10 cellular contexts compared by ENCODE assay signal in genomic region chr11:130671801-130672700, GRCh38.
DNase-seq lines count a peak whose midpoint lies in the region; ATAC-seq and TF ChIP-seq lines count a peak whose summit lies in the region.
"Had no signal": no experiment of that assay in that cellular context is flagged by ENCODE, and none has a peak within 500 bp of the region (broad histone marks: within the 10 kb centered on the region; RNA-seq: fewer than 3 reads in every experiment).

No MANE protein-coding gene starts in this region.

- H3K9me3 Mint-ChIP-seq in glutamatergic neuron (ENCODE audit: unreplicated experiment) (peaks cover 3% of the 10 kb centered on the region), type B pancreatic cell (no peaks in the 10 kb centered on the region)
- no peaks in the 10 kb centered on the region for H3K9me3 Mint-ChIP-seq in activated naive CD4-positive, alpha-beta T cell treated with anti-CD3 and anti-CD28 coated beads, Interleukin-2, amount 50 U/mL, for 72 hours
- no peaks in the 10 kb centered on the region for H3K9me3 Mint-ChIP-seq in CD4-positive, alpha-beta T cell

- H3K4me1 ChIP-seq in psoas muscle, result peaks cover 44% of the 10 kb centered on the region
- H3K4me1 ChIP-seq: prostate gland had no signal

- H3K4me3 Mint-ChIP-seq in glutamatergic neuron (ENCODE audit: unreplicated experiment), result no peak overlapping the region
- H3K4me3 Mint-ChIP-seq in type B pancreatic cell, result no peak overlapping the region
- no peak overlapping the region for H3K4me3 Mint-ChIP-seq in CD4-positive, alpha-beta T cell

- no peak for TF ChIP-seq CTCF in glutamatergic neuron (IDR thresholded peaks at IDR 0.05; ENCODE audit: partially characterized antibody, unreplicated experiment)
- no peak for TF ChIP-seq CTCF in psoas muscle (IDR thresholded peaks at IDR 0.05)
- TF ChIP-seq CTCF in type B pancreatic cell (conservative IDR thresholded peaks at IDR 0.05), result no peak
- TF ChIP-seq CTCF in CD4-positive, alpha-beta T cell (IDR thresholded peaks at IDR 0.05), result no peak

- H3K36me3 ChIP-seq in psoas muscle (ENCODE audit: insufficient read depth in 1 of 2, low read depth in 1 of 2), result no peaks in the 10 kb centered on the region
- H3K36me3 ChIP-seq: prostate gland had no signal

- WGBS in psoas muscle, 3 donors, result 36 to 44% (median 40%) methylated on average over 14 of the region's 14 CpGs

- no peaks in the 10 kb centered on the region for H3K9me3 ChIP-seq in psoas muscle
- H3K9me3 ChIP-seq in CD4-positive, alpha-beta T cell (ENCODE audit: control insufficient read depth, low read length), result no peaks in the 10 kb centered on the region
- H3K9me3 ChIP-seq: prostate gland had no signal

- no peaks in the 10 kb centered on the region for H3K27me3 ChIP-seq in psoas muscle (ENCODE audit: insufficient read depth in 3 of 3, low read length in 2 of 3)
- peaks cover 6% of the 10 kb centered on the region for H3K27me3 ChIP-seq in CD4-positive, alpha-beta T cell (ENCODE audit: control insufficient read depth, insufficient read depth, low read length)

- no peak overlapping the region for H3K27ac Mint-ChIP-seq in glutamatergic neuron (ENCODE audit: unreplicated experiment)
- H3K27ac Mint-ChIP-seq in activated naive CD4-positive, alpha-beta T cell treated with anti-CD3 and anti-CD28 coated beads, Interleukin-2, amount 50 U/mL, for 72 hours, result no peak overlapping the region
- no peak overlapping the region for H3K27ac Mint-ChIP-seq in type B pancreatic cell
- no peak overlapping the region for H3K27ac Mint-ChIP-seq in CD4-positive, alpha-beta T cell

- H3K4me1 Mint-ChIP-seq in glutamatergic neuron (ENCODE audit: low read depth, unreplicated experiment), result peaks cover 16% of the 10 kb centered on the region
- peaks cover 25% of the 10 kb centered on the region for H3K4me1 Mint-ChIP-seq in type B pancreatic cell (ENCODE audit: unreplicated experiment)
- no peaks in the 10 kb centered on the region for H3K4me1 Mint-ChIP-seq in CD4-positive, alpha-beta T cell (ENCODE audit: low read depth)

- ATAC-seq in SK-N-SH treated with all-trans-retinoic acid at 6 μM for 48 hours (peak; percentile 93), psoas muscle (peak; percentile 59 to 80 (median 62))
- ATAC-seq in activated naive CD4-positive, alpha-beta T cell treated with anti-CD3 and anti-CD28 coated beads, Interleukin-2, amount 50 U/mL, for 72 hours, result no peak
- ATAC-seq in CD4-positive, alpha-beta T cell (ENCODE audit: poor library complexity), result no peak
- ATAC-seq: GM12878 had no signal

- H3K27ac ChIP-seq in psoas muscle, result no peak overlapping the region
- no peak overlapping the region for H3K27ac ChIP-seq in CD4-positive, alpha-beta T cell (ENCODE audit: low read depth, low read length)
- H3K27ac ChIP-seq: prostate gland had no signal

- intact Hi-C loops in psoas muscle (cut with DNase I), result loop anchor here (5.0 to 10.0 kb wide), 3 partner anchors 153 to 235 kb away; partner anchors contain the start of gene ADAMTS15 (in 1 of the 2)
- intact Hi-C loops in CD4-positive, alpha-beta T cell (cut with DNase I, micrococcal nuclease), result no loop called here

- H3K4me3 ChIP-seq in psoas muscle, result no peak overlapping the region
- H3K4me3 ChIP-seq: GM12878, prostate gland had no signal

- POLR2A ChIA-PET in CD4-positive, alpha-beta T cell (lab: Charles Lee), result no interaction called here

- DNase-seq in COR-L47 (lab: John Stamatoyannopoulos, UW), result peak; percentile 59
- peak; percentile 28 for DNase-seq in glutamatergic neuron
- peak; percentile 54 to 73 for DNase-seq in psoas muscle
- no peak for DNase-seq in T-helper 2 cell
- no peak for DNase-seq in activated naive CD4-positive, alpha-beta T cell treated with anti-CD3 and anti-CD28 coated beads, Interleukin-2, amount 50 U/mL, for 72 hours (ENCODE audit: low spot score in 2 of 2)
- no peak for DNase-seq in type B pancreatic cell (ENCODE audit: extremely low spot score, unreplicated experiment)
- no peak for DNase-seq in CD4-positive, alpha-beta T cell

- CTCF ChIA-PET in CD4-positive, alpha-beta T cell (lab: Charles Lee), result no interaction called here

- H3K36me3 Mint-ChIP-seq in glutamatergic neuron (ENCODE audit: unreplicated experiment), result peaks cover 7% of the 10 kb centered on the region
- no peaks in the 10 kb centered on the region for H3K36me3 Mint-ChIP-seq in activated naive CD4-positive, alpha-beta T cell treated with anti-CD3 and anti-CD28 coated beads, Interleukin-2, amount 50 U/mL, for 72 hours
- no peaks in the 10 kb centered on the region for H3K36me3 Mint-ChIP-seq in type B pancreatic cell
- no peaks in the 10 kb centered on the region for H3K36me3 Mint-ChIP-seq in CD4-positive, alpha-beta T cell (ENCODE audit: low read depth)

- peaks cover 4% of the 10 kb centered on the region for H3K27me3 Mint-ChIP-seq in glutamatergic neuron (ENCODE audit: unreplicated experiment)
- H3K27me3 Mint-ChIP-seq in type B pancreatic cell, result no peaks in the 10 kb centered on the region
- H3K27me3 Mint-ChIP-seq in CD4-positive, alpha-beta T cell, result peaks cover 5% of the 10 kb centered on the region

TF ChIP-seq in SK-N-SH treated with all-trans-retinoic acid at 6 μM for 48 hours, 23 proteins besides CTCF, POLR2A, EP300 and RAD21:
- TF ChIP-seq SNAI2 (CRISPR knock-in tag; IDR thresholded peaks at IDR 0.05), result no peak
- TF ChIP-seq CSDC2 (CRISPR knock-in tag; IDR thresholded peaks at IDR 0.05), result 0 out of 2 replicates have a peak, but pooled peaks have one; percentile 27
TF ChIP-seq in SK-N-SH treated with all-trans-retinoic acid at 6 μM for 48 hours: peak in this region for 1.

Comparison
In these comparisons a context has a peak if more than half of its experiments do, and no peak if none do; other contexts are left out.
1. DNase-seq: peak in COR-L47 (single experiment), glutamatergic neuron (single experiment) and psoas muscle (2 of 2); none in T-helper 2 cell (0 of 5), activated naive CD4-positive, alpha-beta T cell treated with anti-CD3 and anti-CD28 coated beads, Interleukin-2, amount 50 U/mL, for 72 hours (0 of 2), type B pancreatic cell (single experiment) and CD4-positive, alpha-beta T cell (0 of 10).
2. ATAC-seq: peak in SK-N-SH treated with all-trans-retinoic acid at 6 μM for 48 hours (single experiment) and psoas muscle (4 of 4); none in activated naive CD4-positive, alpha-beta T cell treated with anti-CD3 and anti-CD28 coated beads, Interleukin-2, amount 50 U/mL, for 72 hours (0 of 2) and CD4-positive, alpha-beta T cell (single experiment).
3. intact Hi-C loops: an anchor here in psoas muscle (5.0 to 10.0 kb wide); none called in CD4-positive, alpha-beta T cell.